Comparison of ENCODE assay signal across 14 cellular contexts in genomic region chr14:55843718-55844403, GRCh38.
DNase-seq lines count a peak whose midpoint lies in the region; ATAC-seq and TF ChIP-seq lines count a peak whose summit lies in the region.
"Had no signal": no experiment of that assay in that cellular context is flagged by ENCODE, and none has a peak within 500 bp of the region (broad histone marks: within the 10 kb centered on the region; RNA-seq: fewer than 3 reads in every experiment).

No MANE protein-coding gene starts in this region.

- H3K4me3 ChIP-seq in BE2C (ENCODE audit: low read depth, low read length), result no peak overlapping the region
- H3K4me3 ChIP-seq in LNCaP clone FGC (ENCODE audit: low read depth, low read length), result no peak overlapping the region
- no peak overlapping the region for H3K4me3 ChIP-seq in CD8-positive, alpha-beta T cell (ENCODE audit: low read depth, low read length)
- H3K4me3 ChIP-seq: prostate gland had no signal

- peaks cover 1% of the 10 kb centered on the region for H3K36me3 Mint-ChIP-seq in chondrocyte (ENCODE audit: low read depth)
- H3K36me3 Mint-ChIP-seq in immature natural killer cell, result no peaks in the 10 kb centered on the region
- H3K36me3 Mint-ChIP-seq in CD8-positive, alpha-beta T cell, result no peaks in the 10 kb centered on the region

- H3K27me3 Mint-ChIP-seq in chondrocyte (ENCODE audit: low read depth) (no peaks in the 10 kb centered on the region), immature natural killer cell (ENCODE audit: low read depth in 3 of 3) (peaks cover 0 to 5% (median 1%) of the 10 kb centered on the region in 3 donors)
- H3K27me3 Mint-ChIP-seq in CD8-positive, alpha-beta T cell (ENCODE audit: low read depth), result no peaks in the 10 kb centered on the region

- no peaks in the 10 kb centered on the region; the same call in 1 of the 2 replicates for H3K27me3 ChIP-seq in BE2C
- H3K27me3 ChIP-seq in CD8-positive, alpha-beta T cell (ENCODE audit: insufficient read depth, low read length), result no peaks in the 10 kb centered on the region

- no peaks in the 10 kb centered on the region for H3K36me3 ChIP-seq in BE2C
- no peaks in the 10 kb centered on the region for H3K36me3 ChIP-seq in CD8-positive, alpha-beta T cell (ENCODE audit: insufficient read depth, low read length)
- H3K36me3 ChIP-seq: prostate gland had no signal

- H3K4me3 Mint-ChIP-seq in chondrocyte (ENCODE audit: unreplicated experiment) (no peak overlapping the region), immature natural killer cell (no peak overlapping the region)
- H3K4me3 Mint-ChIP-seq in CD8-positive, alpha-beta T cell, result no peak overlapping the region

- no peak overlapping the region for H3K27ac Mint-ChIP-seq in chondrocyte (ENCODE audit: unreplicated experiment)
- H3K27ac Mint-ChIP-seq in immature natural killer cell, result peak overlapping the region in 1 of 6 donors; percentile 31
- H3K27ac Mint-ChIP-seq in CD8-positive, alpha-beta T cell, result no peak overlapping the region

- CTCF ChIA-PET in CD8-positive, alpha-beta T cell (lab: Charles Lee), result interaction anchor here (0.7 kb wide), 1 partner anchor 37 kb away, joined by 3 read pairs; no protein-coding TSS in a partner anchor

- H3K4me1 Mint-ChIP-seq in chondrocyte (ENCODE audit: low read depth) (peaks cover 33% of the 10 kb centered on the region), immature natural killer cell (peaks cover 0 to 2% of the 10 kb centered on the region in 2 donors)
- H3K4me1 Mint-ChIP-seq in CD8-positive, alpha-beta T cell (ENCODE audit: low read depth), result no peaks in the 10 kb centered on the region

- POLR2A ChIA-PET in CD8-positive, alpha-beta T cell (lab: Charles Lee), result no interaction called here

- 0 out of 2 replicates have a peak, but pooled peaks have one; percentile 12 for TF ChIP-seq CTCF in BE2C (IDR thresholded peaks at IDR 0.05; ENCODE audit: low read depth, low read length)
- 0 out of 2 replicates have a peak, but pooled peaks have one; percentile 22 for TF ChIP-seq CTCF in LNCaP clone FGC (IDR thresholded peaks at IDR 0.05; ENCODE audit: control insufficient read depth, extremely low read depth, insufficient read depth)
- TF ChIP-seq CTCF in chondrocyte (IDR thresholded peaks at IDR 0.05), result peak; percentile 81
- TF ChIP-seq CTCF in CD8-positive, alpha-beta T cell (IDR thresholded peaks at IDR 0.05), result no peak

- DNase-seq in BE2C (no peak), LNCaP clone FGC (ENCODE audit: low read depth) (no peak), chondrocyte (ENCODE audit: low spot score) (no peak), myocyte (ENCODE audit: low read depth) (peak; percentile 14), HuH-7 (ENCODE audit: low spot score) (no peak), immature natural killer cell (no peak), NCI-H2107 treated with DMSO at 0.1 percent for 48 hours (lab: John Stamatoyannopoulos, UW; ENCODE audit: unreplicated experiment) (no peak)
- DNase-seq in CD8-positive, alpha-beta T cell, result no peak
- DNase-seq: aorta; KBM-7; NCI-H2081; stimulated activated CD4-positive, alpha-beta T cell treated with anti-CD3 and anti-CD28 coated beads, Interleukin-2, amount 100 ng/mL, for 48 hours had no signal

- H3K27ac ChIP-seq in CD8-positive, alpha-beta T cell (ENCODE audit: low read depth, low read length), result no peak overlapping the region
- H3K27ac ChIP-seq: prostate gland had no signal

- no peaks in the 10 kb centered on the region for H3K9me3 ChIP-seq in BE2C
- no peaks in the 10 kb centered on the region for H3K9me3 ChIP-seq in CD8-positive, alpha-beta T cell (ENCODE audit: low read length)
- H3K9me3 ChIP-seq: prostate gland had no signal

- H3K9me3 Mint-ChIP-seq in chondrocyte (ENCODE audit: low read depth), result peaks cover 2% of the 10 kb centered on the region
- H3K9me3 Mint-ChIP-seq in immature natural killer cell, result no peaks in the 10 kb centered on the region
- no peaks in the 10 kb centered on the region for H3K9me3 Mint-ChIP-seq in CD8-positive, alpha-beta T cell

- no peak for ATAC-seq in CD8-positive, alpha-beta T cell
- ATAC-seq: left lobe of liver had no signal

- H3K4me1 ChIP-seq in BE2C, result peaks cover 6% of the 10 kb centered on the region
- no peaks in the 10 kb centered on the region for H3K4me1 ChIP-seq in CD8-positive, alpha-beta T cell (ENCODE audit: insufficient read depth, low read length)
- H3K4me1 ChIP-seq: prostate gland had no signal

- intact Hi-C loops in CD8-positive, alpha-beta T cell (cut with DNase I, micrococcal nuclease), result loop anchor here in 1 of 2 experiments (5.0 to 10.0 kb wide), 2 partner anchors 498 to 631 kb away; no protein-coding TSS in a partner anchor
